Comparison of ENCODE assay signal across 8 cellular contexts in the genomic region with DNA sequence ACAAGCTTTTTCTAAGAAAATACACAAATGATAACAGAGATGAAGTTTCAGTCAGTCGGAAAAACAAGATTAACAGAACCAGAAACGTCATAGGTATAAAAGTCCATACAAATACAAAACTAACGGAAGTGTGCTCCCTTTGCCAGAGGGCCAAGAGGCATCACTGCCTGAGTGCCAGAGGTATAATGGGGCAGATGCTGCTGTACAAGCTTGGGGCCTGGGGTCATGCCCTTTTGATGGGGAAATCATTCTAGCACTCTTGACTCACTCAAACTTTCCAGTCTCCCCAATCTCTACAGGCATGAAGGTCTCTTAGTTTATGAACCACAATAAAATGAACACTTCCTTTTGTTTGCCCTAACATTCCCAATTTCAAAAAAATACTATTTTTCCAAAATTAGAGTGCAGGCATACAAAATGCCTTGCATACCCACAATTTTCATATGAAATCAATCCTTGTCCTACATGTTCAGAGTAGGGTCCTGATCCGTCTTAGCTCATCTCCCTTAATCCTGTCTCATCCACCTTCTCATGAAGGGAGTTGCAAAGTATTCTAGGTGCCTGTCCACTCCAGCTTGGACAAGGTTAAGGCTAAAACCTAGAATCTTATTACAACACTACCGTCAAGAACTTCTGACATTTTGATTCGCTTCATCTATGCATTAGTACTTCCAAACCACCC. TPM values are rescaled to one million over a fixed set of nuclear protein-coding genes. Genes with fewer than 3 reads are reported as not detected.
DNase-seq lines count a peak whose midpoint lies in the region; ATAC-seq and TF ChIP-seq lines count a peak whose summit lies in the region.
"Had no signal": no experiment of that assay in that cellular context is flagged by ENCODE, and none has a peak within 500 bp of the region (broad histone marks: within the 10 kb centered on the region; RNA-seq: fewer than 3 reads in every experiment).

No MANE protein-coding gene starts in this region.

- H3K27ac ChIP-seq in HUES48 (ENCODE audit: low read depth, low read length) (no peak overlapping the region), WERI-Rb-1 (peak overlapping the region; percentile 96; the same call in 1 of the 2 replicates), right cardiac atrium (ENCODE audit: low read length) (no peak overlapping the region)

- ATAC-seq in right cardiac atrium (no peak), GM19035 (IDR thresholded peaks at IDR 0.05; ENCODE audit: unreplicated experiment) (no peak)
- no peak for ATAC-seq in stimulated activated memory B cell treated with anti-CD40 and anti-IgM and Interleukin-4, amounts not matched to agents 10 μg/mL and 1 μg/mL and 100 μg/mL, for 72 hours

- intact Hi-C loops in right cardiac atrium (cut with DNase I): loop anchor here in 1 of 4 donors (5.0 kb wide), 1 partner anchor 44 kb away; a partner anchor contains a TSS

- H3K9ac ChIP-seq in HUES48 (ENCODE audit: low read depth, low read length): peak overlapping the region; percentile 97

- H3K27me3 ChIP-seq in HUES48 (ENCODE audit: control insufficient read depth, insufficient read depth, low read length) (no peaks in the 10 kb centered on the region), WERI-Rb-1 (ENCODE audit: insufficient read depth, low read depth, severe bottlenecking) (no peaks in the 10 kb centered on the region), right cardiac atrium (ENCODE audit: control insufficient read depth, insufficient read depth) (no peaks in the 10 kb centered on the region)

- no peak for TF ChIP-seq CTCF in WERI-Rb-1 (IDR thresholded peaks at IDR 0.05; ENCODE audit: low read depth, low read length)

- H3K4me1 Mint-ChIP-seq in stimulated activated memory B cell treated with anti-CD40 and anti-IgM and Interleukin-4, amounts not matched to agents 10 μg/mL and 1 μg/mL and 100 μg/mL, for 72 hours: peaks cover 59% of the 10 kb centered on the region

- no peaks in the 10 kb centered on the region for H3K27me3 Mint-ChIP-seq in stimulated activated memory B cell treated with anti-CD40 and anti-IgM and Interleukin-4, amounts not matched to agents 10 μg/mL and 1 μg/mL and 100 μg/mL, for 72 hours

- DNase-seq in WERI-Rb-1 (no peak), right cardiac atrium (no peak), NCI-H187 treated with DMSO at 0.1 percent for 48 hours (lab: John Stamatoyannopoulos, UW) (no peak), NCI-H1092 (lab: John Stamatoyannopoulos, UW) (no peak)

- H3K4me3 ChIP-seq in HUES48 (ENCODE audit: low read depth, low read length) (peak overlapping the region; percentile 89), WERI-Rb-1 (ENCODE audit: low read depth, low read length) (peak overlapping the region; percentile 95), right cardiac atrium (ENCODE audit: low read length) (peak overlapping the region; percentile 89)

- no peaks in the 10 kb centered on the region for H3K9me3 Mint-ChIP-seq in stimulated activated memory B cell treated with anti-CD40 and anti-IgM and Interleukin-4, amounts not matched to agents 10 μg/mL and 1 μg/mL and 100 μg/mL, for 72 hours

- peak overlapping the region; percentile 86 for H3K4me3 Mint-ChIP-seq in stimulated activated memory B cell treated with anti-CD40 and anti-IgM and Interleukin-4, amounts not matched to agents 10 μg/mL and 1 μg/mL and 100 μg/mL, for 72 hours

- H3K9me3 ChIP-seq in HUES48 (ENCODE audit: control insufficient read depth, insufficient read depth, low read length) (no peaks in the 10 kb centered on the region), WERI-Rb-1 (ENCODE audit: severe bottlenecking) (no peaks in the 10 kb centered on the region), right cardiac atrium (ENCODE audit: control insufficient read depth, low read length) (no peaks in the 10 kb centered on the region)

- H3K36me3 Mint-ChIP-seq in stimulated activated memory B cell treated with anti-CD40 and anti-IgM and Interleukin-4, amounts not matched to agents 10 μg/mL and 1 μg/mL and 100 μg/mL, for 72 hours: peaks cover 32% of the 10 kb centered on the region

- 62% methylated on average over 6 of the region's 6 CpGs for WGBS in right cardiac atrium

- H3K27ac Mint-ChIP-seq in stimulated activated memory B cell treated with anti-CD40 and anti-IgM and Interleukin-4, amounts not matched to agents 10 μg/mL and 1 μg/mL and 100 μg/mL, for 72 hours: peak overlapping the region; percentile 93

- H3K36me3 ChIP-seq in HUES48 (ENCODE audit: control insufficient read depth, insufficient read depth, low read length): peaks cover 51% of the 10 kb centered on the region
- peaks cover 57% of the 10 kb centered on the region for H3K36me3 ChIP-seq in WERI-Rb-1

- H3K4me1 ChIP-seq in HUES48 (ENCODE audit: control insufficient read depth, insufficient read depth, low read length) (peaks cover 16% of the 10 kb centered on the region), right cardiac atrium (ENCODE audit: control insufficient read depth, insufficient read depth, low read length) (peaks cover 5% of the 10 kb centered on the region)

RNA-seq across cellular contexts. Expression of a gene that starts 1.5 kb away (rescaled TPM):
- 100 to 1,000 TPM; 247 to 309 (median 276) TPM for total RNA-seq in right cardiac atrium
- 260 TPM for polyA plus RNA-seq in right cardiac atrium

RNA-seq across cellular contexts. Expression of a gene that starts 8.0 kb away (rescaled TPM):
- total RNA-seq in right cardiac atrium: 10 to 100 TPM; 33.7 to 97.4 (median 63.7) TPM
- polyA plus RNA-seq in right cardiac atrium: 55.2 TPM

RNA-seq across cellular contexts. Expression of a gene that starts 17.8 kb away (rescaled TPM):
- total RNA-seq in right cardiac atrium: under 1 TPM; 0.23 to 0.53 (median 0.35) TPM
- 0.29 TPM for polyA plus RNA-seq in right cardiac atrium

RNA-seq across cellular contexts. Expression of a gene that starts 37.9 kb away (rescaled TPM):
- total RNA-seq in right cardiac atrium: 10 to 100 TPM; 52.1 to 59.6 (median 54.1) TPM
- polyA plus RNA-seq in right cardiac atrium: 39.9 TPM

RNA-seq across cellular contexts. Expression of a gene that starts 46.1 kb away (rescaled TPM):
- total RNA-seq in right cardiac atrium: not detected
- polyA plus RNA-seq in right cardiac atrium: not detected
- total RNA-seq: renal cortical epithelial cell had no signal
